Comparison of ENCODE assay signal across 1 cellular context in genomic region chr10:119178371-119179119, GRCh38.
TF ChIP-seq lines count a peak whose summit lies in the region.

PRDX3 (minus strand) TSS chr10:119178812; CDS start chr10:119178790, 22 bp downstream.

TF ChIP-seq in HEK293, 187 proteins besides CTCF, POLR2A, EP300 and RAD21 (continued from another document and continues in another):
- TF ChIP-seq KLF8 (tag by site-specific recombination; IDR thresholded peaks at IDR 0.05): peak; percentile 88
- TF ChIP-seq ZNF292 (tag by site-specific recombination; IDR thresholded peaks at IDR 0.05; ENCODE audit: borderline replicate concordance, low read depth): no peak
- TF ChIP-seq ZNF248 (tag by site-specific recombination; IDR thresholded peaks at IDR 0.05): no peak
- no peak for TF ChIP-seq ZNF837 (tag by site-specific recombination; IDR thresholded peaks at IDR 0.05)
- TF ChIP-seq ZNF341 (tag by site-specific recombination; IDR thresholded peaks at IDR 0.05; ENCODE audit: low read depth): peak; percentile 85
- TF ChIP-seq KLF10 (tag by site-specific recombination; IDR thresholded peaks at IDR 0.05): 0 out of 2 replicates have a peak, but pooled peaks have one; percentile 62
- TF ChIP-seq ZNF488 (tag by site-specific recombination; IDR thresholded peaks at IDR 0.05): no peak
- 0 out of 2 replicates have a peak, but pooled peaks have one; percentile 8 for TF ChIP-seq ZFP37 (tag by site-specific recombination; IDR thresholded peaks at IDR 0.05)
- no peak for TF ChIP-seq HOXC10 (CRISPR knock-in tag; IDR thresholded peaks at IDR 0.05)
- TF ChIP-seq ZNF513 (tag by site-specific recombination; IDR thresholded peaks at IDR 0.05): no peak
- peak; percentile 87 for TF ChIP-seq YY2 (tag by site-specific recombination; IDR thresholded peaks at IDR 0.05)
- TF ChIP-seq ZNF701 (tag by site-specific recombination; IDR thresholded peaks at IDR 0.05): no peak
- TF ChIP-seq ZNF10 (tag by site-specific recombination; IDR thresholded peaks at IDR 0.05): no peak
- peak; percentile 78 for TF ChIP-seq SP7 (tag by site-specific recombination; IDR thresholded peaks at IDR 0.05)
- TF ChIP-seq ZNF423 (tag by site-specific recombination; IDR thresholded peaks at IDR 0.05): no peak
- TF ChIP-seq IKZF3 (tag by site-specific recombination; IDR thresholded peaks at IDR 0.05): peak; percentile 77
- TF ChIP-seq ZSCAN5A (tag by site-specific recombination; IDR thresholded peaks at IDR 0.05): 0 out of 2 replicates have a peak, but pooled peaks have one; percentile 54
- peak; percentile 73; the same call in 1 of the 2 replicates for TF ChIP-seq KLF17 (tag by site-specific recombination; IDR thresholded peaks at IDR 0.05)
- TF ChIP-seq ZNF391 (tag by site-specific recombination; IDR thresholded peaks at IDR 0.05; ENCODE audit: borderline replicate concordance, low read depth): peak; percentile 69; the same call in 1 of the 2 replicates
- TF ChIP-seq ZNF600 (tag by site-specific recombination; IDR thresholded peaks at IDR 0.05): peak; percentile 75
- peak; percentile 56; the same call in 1 of the 2 replicates for TF ChIP-seq PRDM6 (tag by site-specific recombination; IDR thresholded peaks at IDR 0.05)
- TF ChIP-seq KLF7 (tag by site-specific recombination; IDR thresholded peaks at IDR 0.05; ENCODE audit: borderline replicate concordance): peak; percentile 27; the same call in 1 of the 2 replicates
- peak; percentile 91 for TF ChIP-seq SP3 (tag by site-specific recombination; IDR thresholded peaks at IDR 0.05)
- no peak for TF ChIP-seq ZNF555 (tag by site-specific recombination; conservative IDR thresholded peaks at IDR 0.05)
- TF ChIP-seq ZNF549 (tag by site-specific recombination; IDR thresholded peaks at IDR 0.05): no peak
- no peak for TF ChIP-seq ZIC2 (tag by site-specific recombination; IDR thresholded peaks at IDR 0.05)
- TF ChIP-seq ZNF571 (tag by site-specific recombination; IDR thresholded peaks at IDR 0.05): no peak
- no peak for TF ChIP-seq SETDB1 (IDR thresholded peaks at IDR 0.05; ENCODE audit: insufficient read length, low read length)
- no peak for TF ChIP-seq ZNF585B (tag by site-specific recombination; IDR thresholded peaks at IDR 0.05)
- TF ChIP-seq ZBTB10 (tag by site-specific recombination; IDR thresholded peaks at IDR 0.05): no peak
- TF ChIP-seq ZNF843 (tag by site-specific recombination; IDR thresholded peaks at IDR 0.05): peak; percentile 46
- TF ChIP-seq ZBTB17 (tag by site-specific recombination; IDR thresholded peaks at IDR 0.05): peak; percentile 76
- no peak for TF ChIP-seq ZSCAN23 (tag by site-specific recombination; IDR thresholded peaks at IDR 0.05)
- peak; percentile 70; the same call in 1 of the 2 replicates for TF ChIP-seq ZNF2 (tag by site-specific recombination; IDR thresholded peaks at IDR 0.05)
- no peak for TF ChIP-seq ZNF362 (tag by site-specific recombination; IDR thresholded peaks at IDR 0.05)
- no peak for TF ChIP-seq ZNF404 (tag by site-specific recombination; IDR thresholded peaks at IDR 0.05)
- TF ChIP-seq ZBTB26 (tag by site-specific recombination; optimal IDR thresholded peaks at IDR 0.05): peak; percentile 72
- peak; percentile 63 for TF ChIP-seq GLIS1 (tag by site-specific recombination; IDR thresholded peaks at IDR 0.05)
- peak; percentile 79 for TF ChIP-seq ZNF501 (tag by site-specific recombination; IDR thresholded peaks at IDR 0.05)
- TF ChIP-seq ZNF660 (tag by site-specific recombination; IDR thresholded peaks at IDR 0.05): peak; percentile 62
- TF ChIP-seq BCL11B (tag by site-specific recombination; IDR thresholded peaks at IDR 0.05; ENCODE audit: low read depth): no peak
- no peak for TF ChIP-seq ZNF624 (tag by site-specific recombination; IDR thresholded peaks at IDR 0.05)
- peak; percentile 77 for TF ChIP-seq KLF1 (tag by site-specific recombination; IDR thresholded peaks at IDR 0.05)
- no peak for TF ChIP-seq ZFP3 (tag by site-specific recombination; IDR thresholded peaks at IDR 0.05; ENCODE audit: low read depth)
- TF ChIP-seq PRDM10 (tag by site-specific recombination; IDR thresholded peaks at IDR 0.05): peak; percentile 58; the same call in 1 of the 2 replicates
- TF ChIP-seq ZNF521 (tag by site-specific recombination; IDR thresholded peaks at IDR 0.05): no peak
- TF ChIP-seq ZNF112 (tag by site-specific recombination; IDR thresholded peaks at IDR 0.05): no peak
- no peak for TF ChIP-seq ZFHX2 (tag by site-specific recombination; conservative IDR thresholded peaks at IDR 0.05)
- TF ChIP-seq ZEB2 (tag by site-specific recombination; IDR thresholded peaks at IDR 0.05): peak; percentile 81
- no peak for TF ChIP-seq ZNF23 (tag by site-specific recombination; IDR thresholded peaks at IDR 0.05; ENCODE audit: borderline replicate concordance)
- peak; percentile 85; the same call in 1 of the 2 replicates for TF ChIP-seq REPIN1 (tag by site-specific recombination; IDR thresholded peaks at IDR 0.05; ENCODE audit: low read depth)
- TF ChIP-seq ZBTB21 (tag by site-specific recombination; IDR thresholded peaks at IDR 0.05): no peak
- TF ChIP-seq ZNF639 (tag by site-specific recombination; IDR thresholded peaks at IDR 0.05): no peak; the same call in 1 of the 2 replicates
- TF ChIP-seq ZNF48 (tag by site-specific recombination; IDR thresholded peaks at IDR 0.05): no peak
